8 cellular contexts compared by ENCODE assay signal in genomic region chr11:68120212-68121066, GRCh38. TPM values are rescaled to one million over a fixed set of nuclear protein-coding genes. Genes with fewer than 3 reads are reported as not detected.
A peak's percentile ranks its signal among the peaks of the same experiment; 100 is the strongest.
DNase-seq lines count a peak whose midpoint lies in the region; ATAC-seq, FAIRE-seq and TF ChIP-seq lines count a peak whose summit lies in the region.

No MANE protein-coding gene starts in this region.

- intact Hi-C loops in GM12878 (cut with micrococcal nuclease; ENCODE audit: unreplicated experiment): loop anchor here (10.0 kb wide), 1 partner anchor 116 kb away; the partner anchor contains the start of gene UNC93B1
- intact Hi-C loops in gastrocnemius medialis (cut with DNase I; ENCODE audit: low total_unique reads): loop anchor here (1.0 to 10.0 kb wide), 6 partner anchors 82 to 714 kb away; partner anchors contain the start of genes ALDH3B1, C11orf24, KMT5B and NDUFS8

- peak overlapping the region; percentile 58 for H2AFZ ChIP-seq in GM12878 (ENCODE audit: control insufficient read depth, low read depth, low read length)

- H3K36me3 ChIP-seq in BJ (ENCODE audit: control insufficient read depth, insufficient read depth, low read length) (no peaks in the 10 kb centered on the region; the same call in 1 of the 2 replicates), GM12878 (ENCODE audit: control insufficient read depth in 2 of 2, insufficient read depth in 2 of 2, low read length in 1 of 2) (peaks cover 0 to 2% of the 10 kb centered on the region in 2 experiments; a peak in 2 of 4 replicates), iPS-18a (ENCODE audit: control insufficient read depth, low read depth, low read length) (peaks cover 12% of the 10 kb centered on the region), gastrocnemius medialis (no peaks in the 10 kb centered on the region)

- RAD21 ChIA-PET in GM12878 (lab: Charles Lee; ENCODE audit: unreplicated experiment): interaction anchor here (0.8 to 4.2 kb wide), 5 partner anchors 19 to 90 kb away, joined by 3 to 23 read pairs (median 6); partner anchors contain the start of genes NDUFS8 and TCIRG1

- peak overlapping the region; percentile 76 for H3K9ac ChIP-seq in GM12878 (ENCODE audit: control insufficient read depth, insufficient read depth, low read length)
- H3K9ac ChIP-seq in iPS-18a (ENCODE audit: low read length): peak overlapping the region; percentile 68

- H3K4me1 ChIP-seq in GM12878 (ENCODE audit: control insufficient read depth, insufficient read depth, low read length) (peaks cover 12% of the 10 kb centered on the region), iPS-18a (ENCODE audit: control insufficient read depth, low read depth, low read length) (peaks cover 30% of the 10 kb centered on the region), gastrocnemius medialis (peaks cover 6 to 26% of the 10 kb centered on the region in 2 donors)

- TF ChIP-seq POLR2A in GM12878 (IDR thresholded peaks at IDR 0.05; ENCODE audit: low read depth, low read length): peak; percentile 61; the same call in 1 of the 2 replicates
- TF ChIP-seq POLR2A in gastrocnemius medialis (IDR thresholded peaks at IDR 0.05): no peak

- SMC1A ChIA-PET in GM12878 (lab: Charles Lee; ENCODE audit: uncharacterized antibody, unreplicated experiment): interaction anchor here (1.1 to 4.0 kb wide), 3 partner anchors 21 to 79 kb away, joined by 3 to 40 read pairs (median 5); no protein-coding TSS in a partner anchor

- peak; percentile 13 for FAIRE-seq in GM12878 (lab: Jason Lieb, UNC)

- in situ Hi-C loops in GM12878 (cut with MboI) (no loop called here), gastrocnemius medialis (cut with MboI; ENCODE audit: low sequenced_read_pairs in 4 of 4) (no loop called here)

- CTCF ChIA-PET in BJ (lab: Yijun Ruan, JAX): interaction anchor here (1.6 kb wide), 1 partner anchor 89 kb away, joined by 5 read pairs; no protein-coding TSS in a partner anchor
- CTCF ChIA-PET in GM12878 (lab: Yijun Ruan, JAX): no interaction called here

- POLR2A ChIA-PET in BJ (lab: Charles Lee) (no interaction called here), GM12878 (lab: Charles Lee) (interaction anchor here (0.7 to 5.0 kb wide), 3 partner anchors 22 to 250 kb away, joined by 3 to 34 read pairs (median 6); no protein-coding TSS in a partner anchor)

- no peak for TF ChIP-seq RAD21 in GM12878 (IDR thresholded peaks at IDR 0.05; ENCODE audit: insufficient read depth, low read depth, low read length)

- TF ChIP-seq CTCF in BJ (IDR thresholded peaks at IDR 0.05; ENCODE audit: insufficient read depth, low read depth, low read length) (no peak), GM12878 (IDR thresholded peaks at IDR 0.05 in 2 of 3, conservative IDR thresholded peaks at IDR 0.05 in 1 of 3; ENCODE audit: control insufficient read depth in 2 of 3, extremely low read depth in 1 of 3, insufficient read depth in 1 of 3, low read depth in 3 of 3, low read length in 3 of 3) (no peak), gastrocnemius medialis (IDR thresholded peaks at IDR 0.05 in 4 of 5, conservative IDR thresholded peaks at IDR 0.05 in 1 of 5) (no peak)

- peak overlapping the region; percentile 84 for H3K27ac ChIP-seq in GM12878 (ENCODE audit: control insufficient read depth, insufficient read depth)
- no peak overlapping the region for H3K27ac ChIP-seq in iPS-18a (ENCODE audit: low read length)
- H3K27ac ChIP-seq in gastrocnemius medialis: peak overlapping the region; percentile 82 to 99 (median 94)

- H3K27me3 ChIP-seq in BJ (ENCODE audit: control insufficient read depth, insufficient read depth, low read length): no peaks in the 10 kb centered on the region
- H3K27me3 ChIP-seq in GM12878 (replicated peaks in 1 of 2; ENCODE audit: control insufficient read depth in 2 of 2, insufficient read depth in 2 of 2, low read length in 1 of 2): no peaks in the 10 kb centered on the region
- no peaks in the 10 kb centered on the region for H3K27me3 ChIP-seq in iPS-18a (ENCODE audit: control insufficient read depth, insufficient read depth, low read length)
- no peaks in the 10 kb centered on the region for H3K27me3 ChIP-seq in gastrocnemius medialis

- under 1% methylated on average over 50 of the region's 75 CpGs for WGBS in GM12878 (ENCODE audit: insufficient coverage, insufficient replicate concordance, low lambda C conversion rate, missing lambda C conversion rate)

- H3K4me2 ChIP-seq in GM12878 (ENCODE audit: control insufficient read depth, insufficient read depth): peak overlapping the region; percentile 80

- H3K9me3 ChIP-seq in GM12878 (replicated peaks; ENCODE audit: control insufficient read depth, insufficient read depth, low read length) (no peaks in the 10 kb centered on the region), iPS-18a (ENCODE audit: control insufficient read depth, low read depth, low read length) (no peaks in the 10 kb centered on the region), gastrocnemius medialis (no peaks in the 10 kb centered on the region)

- H3K4me3 ChIP-seq in BJ (ENCODE audit: low read depth, low read length) (peak overlapping the region; percentile 44), GM12878 (peak overlapping the region; percentile 92), iPS-18a (ENCODE audit: low read length) (peak overlapping the region; percentile 98), gastrocnemius medialis (peak overlapping the region; percentile 32 to 66 (median 46))

- H4K20me1 ChIP-seq in GM12878 (ENCODE audit: control insufficient read depth, insufficient read depth): no peaks in the 10 kb centered on the region

- H3K79me2 ChIP-seq in GM12878 (ENCODE audit: control insufficient read depth, insufficient read depth, low read length): peaks cover 48% of the 10 kb centered on the region

- peak; percentile 13 for ATAC-seq in HG03460 (IDR thresholded peaks at IDR 0.05; ENCODE audit: unreplicated experiment)
- ATAC-seq in GM12878: peak; percentile 8; the same call in 2 of the 3 replicates
- ATAC-seq in gastrocnemius medialis: peak in 1 of 2 donors; percentile 20

- DNase-seq in BJ (ENCODE audit: low read depth): no peak
- DNase-seq in GM19238 (ENCODE audit: insufficient read length, low spot score): peak; percentile 52
- peak; percentile 30 for DNase-seq in T follicular helper cell (ENCODE audit: low read depth)
- peak; percentile 32 for DNase-seq in GM12878 (ENCODE audit: low read depth, low spot score)
- DNase-seq in gastrocnemius medialis: peak; percentile 32 to 44
- no peak for DNase-seq in T1000 (lab: John Stamatoyannopoulos, UW)

- TF ChIP-seq EP300 in GM12878 (IDR thresholded peaks at IDR 0.05; ENCODE audit: borderline replicate concordance in 1 of 2, control insufficient read depth in 1 of 2, low read depth in 2 of 2, low read length in 2 of 2): peak; percentile 67 to 79; a peak in 2 of 4 replicates

- TSS peak; percentile 49 for BruUV-seq in GM12878 (replicated peaks; lab: Mats Ljungman, UMichigan)

TF ChIP-seq in GM12878, 131 proteins besides CTCF, POLR2A, EP300 and RAD21 (continues in another document):
- TF ChIP-seq BACH1 (IDR thresholded peaks at IDR 0.05; ENCODE audit: borderline replicate concordance) (no peak; the same call in 1 of the 2 replicates), ETV6 (conservative IDR thresholded peaks at IDR 0.05 in 1 of 2, IDR thresholded peaks at IDR 0.05 in 1 of 2; ENCODE audit: borderline replicate concordance in 1 of 2, low read depth in 1 of 2) (no peak), LARP7 (IDR thresholded peaks at IDR 0.05) (no peak), TCF3 (IDR thresholded peaks at IDR 0.05; ENCODE audit: borderline replicate concordance, insufficient read depth, low read depth, low read length) (no peak), CEBPB (IDR thresholded peaks at IDR 0.05; ENCODE audit: borderline replicate concordance in 1 of 2, low read depth in 2 of 2, low read length in 2 of 2) (no peak), YBX1 (IDR thresholded peaks at IDR 0.05) (no peak)
- TF ChIP-seq, protein P1, sequence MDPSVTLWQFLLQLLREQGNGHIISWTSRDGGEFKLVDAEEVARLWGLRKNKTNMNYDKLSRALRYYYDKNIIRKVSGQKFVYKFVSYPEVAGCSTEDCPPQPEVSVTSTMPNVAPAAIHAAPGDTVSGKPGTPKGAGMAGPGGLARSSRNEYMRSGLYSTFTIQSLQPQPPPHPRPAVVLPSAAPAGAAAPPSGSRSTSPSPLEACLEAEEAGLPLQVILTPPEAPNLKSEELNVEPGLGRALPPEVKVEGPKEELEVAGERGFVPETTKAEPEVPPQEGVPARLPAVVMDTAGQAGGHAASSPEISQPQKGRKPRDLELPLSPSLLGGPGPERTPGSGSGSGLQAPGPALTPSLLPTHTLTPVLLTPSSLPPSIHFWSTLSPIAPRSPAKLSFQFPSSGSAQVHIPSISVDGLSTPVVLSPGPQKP (IDR thresholded peaks at IDR 0.05; ENCODE audit: low read depth, low read length): no peak

RNA-seq across cellular contexts. Expression of gene CHKA, which starts 0.7 kb away (rescaled TPM):
- polyA plus RNA-seq in BJ (2011; rRNA removed) (5.9 and 7.0 TPM in 2 replicates), GM12878 (2011; rRNA removed) (27.6 and 32.8 TPM in 2 replicates), GM12878 (2014; fragmentation: Illumina TruSeq; extraction: Trizol) (20.6 and 33.6 TPM in 2 replicates), GM12878 (2014; fragmentation: Nextera tagmentation; extraction: Ambion mirVana) (1 to 10 TPM; 5.2 to 5.3 TPM), GM12878 (2014; rRNA removed) (29.2 and 31.6 TPM in 2 replicates), GM12878 (2016; fragmentation: Nextera tagmentation; extraction: Ambion mirVana) (10 to 100 TPM in 1 of 2 experiments, 1 to 10 TPM in 1; 5.3 to 15.6 TPM)
- polyA minus RNA-seq in BJ (2011; rRNA and poly(A)+ RNA removed): 5.6 and 9.0 TPM in 2 replicates
- total RNA-seq in GM12878 (2013; cell fraction: nucleolus; rRNA removed): 141 and 149 TPM in 2 replicates
- total RNA-seq in GM12878 (2014; rRNA removed) (21.9 and 25.0 TPM in 2 replicates), GM12878 (2014; rRNA removed; fragmentation: Illumina TruSeq; extraction: Trizol) (23.4 and 25.4 TPM in 2 replicates), GM12878 (2021) (21.2 and 23.6 TPM in 2 replicates), gastrocnemius medialis (10 to 100 TPM in 3 of 4 donors, 1 to 10 TPM in 1; 7.3 to 20.9 (median 12.3) TPM)
- polyA plus RNA-seq in GM12878 (2011; ENCODE audit: low read depth): 16.9 TPM
- 18.6 and 19.7 TPM in 2 replicates for polyA plus RNA-seq in GM12878 (2011; cell fraction: cytosol; rRNA removed)
- 64.0 and 71.0 TPM in 2 replicates for polyA plus RNA-seq in GM12878 (2011; cell fraction: nucleus; rRNA removed)
- 23.1 and 24.9 TPM in 2 replicates for polyA plus RNA-seq in GM12878 (2012)
- polyA minus RNA-seq in GM12878 (2011; rRNA and poly(A)+ RNA removed): 25.0 and 27.1 TPM in 2 replicates
- polyA minus RNA-seq in GM12878 (2011; cell fraction: cytosol; rRNA and poly(A)+ RNA removed): 7.3 and 10.0 TPM in 2 replicates
- polyA minus RNA-seq in GM12878 (2011; cell fraction: nucleus; rRNA and poly(A)+ RNA removed): 12.7 and 23.2 TPM in 2 replicates

Comparison
In these comparisons a context has a peak if more than half of its experiments do, and no peak if none do; other contexts are left out.
1. DNase-seq: peak in GM19238 (single experiment), T follicular helper cell (single experiment), GM12878 (single experiment) and gastrocnemius medialis (2 of 2); none in BJ (single experiment) and T1000 (single experiment).
2. H3K4me3 ChIP-seq: peak in every context shown above with its lines; median percentile 98 in iPS-18a; 92 in GM12878; 46 in gastrocnemius medialis; 44 in BJ.